In genomic region chr1:154808909-154809262, GRCh38 we compare ENCODE assay signal across 11 cellular contexts.
A peak's percentile ranks its signal among the peaks of the same experiment; 100 is the strongest.
DNase-seq lines count a peak whose midpoint lies in the region; ATAC-seq, FAIRE-seq and TF ChIP-seq lines count a peak whose summit lies in the region.
"Had no signal": no experiment of that assay in that cellular context is flagged by ENCODE, and none has a peak within 500 bp of the region (broad histone marks: within the 10 kb centered on the region; RNA-seq: fewer than 3 reads in every experiment).

No MANE protein-coding gene starts in this region.

- TF ChIP-seq RAD21 in HepG2 (CRISPR knock-in tag; IDR thresholded peaks at IDR 0.05) = no peak

- no peak for FAIRE-seq in HepG2 (lab: Jason Lieb, UNC)

- TF ChIP-seq POLR2A in HepG2 (IDR thresholded peaks at IDR 0.05; ENCODE audit: insufficient read depth in 1 of 2, low read depth in 2 of 2, low read length in 2 of 2) (no peak), right lobe of liver (IDR thresholded peaks at IDR 0.05) (no peak)

- no peak overlapping the region for H3K27ac Mint-ChIP-seq in naive thymus-derived CD4-positive, alpha-beta T cell
- H3K27ac Mint-ChIP-seq in activated naive CD8-positive, alpha-beta T cell treated with anti-CD3 and anti-CD28 coated beads, Interleukin-2, amount 50 U/mL, for 24 hours = no peak overlapping the region
- H3K27ac Mint-ChIP-seq: activated naive CD4-positive, alpha-beta T cell treated with anti-CD3 and anti-CD28 coated beads for 36 hours; memory B cell had no signal

- no peak overlapping the region for H3K4me3 Mint-ChIP-seq in naive thymus-derived CD4-positive, alpha-beta T cell
- no peak overlapping the region for H3K4me3 Mint-ChIP-seq in activated naive CD8-positive, alpha-beta T cell treated with anti-CD3 and anti-CD28 coated beads, Interleukin-2, amount 50 U/mL, for 24 hours
- H3K4me3 Mint-ChIP-seq: activated naive CD4-positive, alpha-beta T cell treated with anti-CD3 and anti-CD28 coated beads for 36 hours; memory B cell had no signal

- peak; percentile 73 for ATAC-seq in HepG2
- no peak for ATAC-seq in right lobe of liver
- ATAC-seq in left ventricle myocardium superior = peak; percentile 41
- no peak for ATAC-seq in naive thymus-derived CD4-positive, alpha-beta T cell
- ATAC-seq in activated naive CD8-positive, alpha-beta T cell treated with anti-CD3 and anti-CD28 coated beads, Interleukin-2, amount 50 U/mL, for 24 hours = no peak

- H2AFZ ChIP-seq in HepG2 (ENCODE audit: low read length) = no peak overlapping the region

- H3K4me2 ChIP-seq in HepG2 (ENCODE audit: low read depth, low read length) = no peak overlapping the region

- in situ Hi-C loops in HepG2 (cut with HindIII; ENCODE audit: extremely low pct_ligation_motif_present, low pct_unique_long_range_greater_than_20kb) = no loop called here

- POLR2A ChIA-PET in HepG2 (lab: Yijun Ruan, JAX) = no interaction called here
- POLR2A ChIA-PET in naive thymus-derived CD4-positive, alpha-beta T cell (lab: Charles Lee) = no interaction called here

- intact Hi-C loops in HepG2 (cut with micrococcal nuclease; ENCODE audit: unreplicated experiment) = no loop called here
- intact Hi-C loops in right lobe of liver (cut with DNase I) = no loop called here
- intact Hi-C loops in left ventricle myocardium superior (cut with micrococcal nuclease) = no loop called here
- intact Hi-C loops in naive thymus-derived CD4-positive, alpha-beta T cell (cut with micrococcal nuclease) = no loop called here

- peaks cover 8% of the 10 kb centered on the region for H3K4me1 ChIP-seq in HepG2 (ENCODE audit: insufficient read depth, low read length)
- no peaks in the 10 kb centered on the region for H3K4me1 ChIP-seq in right lobe of liver
- H3K4me1 ChIP-seq in urinary bladder (ENCODE audit: insufficient read depth) = no peaks in the 10 kb centered on the region
- no peaks in the 10 kb centered on the region for H3K4me1 ChIP-seq in naive thymus-derived CD4-positive, alpha-beta T cell (ENCODE audit: control insufficient read depth in 2 of 2, insufficient read depth in 2 of 2, low read length in 2 of 2)

- H3K9me3 Mint-ChIP-seq in naive thymus-derived CD4-positive, alpha-beta T cell = peaks cover 0 to 1% (median 0%) of the 10 kb centered on the region in 11 donors
- H3K9me3 Mint-ChIP-seq in activated naive CD8-positive, alpha-beta T cell treated with anti-CD3 and anti-CD28 coated beads, Interleukin-2, amount 50 U/mL, for 24 hours = no peaks in the 10 kb centered on the region
- H3K9me3 Mint-ChIP-seq: activated naive CD4-positive, alpha-beta T cell treated with anti-CD3 and anti-CD28 coated beads for 36 hours; memory B cell had no signal

- DNase-seq in HepG2 (ENCODE audit: low spot score) (no peak), right lobe of liver (no peak), left ventricle myocardium superior (peak; percentile 35), NCI-H2081 treated with DMSO at 0.1 percent for 48 hours (lab: John Stamatoyannopoulos, UW) (no peak)
- no peak for DNase-seq in naive thymus-derived CD4-positive, alpha-beta T cell
- no peak for DNase-seq in activated naive CD8-positive, alpha-beta T cell treated with anti-CD3 and anti-CD28 coated beads, Interleukin-2, amount 50 U/mL, for 24 hours
- DNase-seq: activated naive CD4-positive, alpha-beta T cell treated with anti-CD3 and anti-CD28 coated beads for 36 hours; NCI-H2227 treated with DMSO at 0.1 percent for 48 hours had no signal

- no peak for TF ChIP-seq EP300 in HepG2 (IDR thresholded peaks at IDR 0.05; ENCODE audit: low read depth in 2 of 2, low read length in 2 of 2)
- no peak for TF ChIP-seq EP300 in HepG2 (CRISPR knock-in tag; IDR thresholded peaks at IDR 0.05; ENCODE audit: borderline replicate concordance)

- CTCF ChIA-PET in HepG2 (lab: Yijun Ruan, JAX; ENCODE audit: low intra/inter-chr PET ratio, low total read pairs) = no interaction called here
- CTCF ChIA-PET in naive thymus-derived CD4-positive, alpha-beta T cell (lab: Charles Lee) = no interaction called here

- H4K20me1 ChIP-seq in HepG2 (ENCODE audit: insufficient read depth, low read length) = no peaks in the 10 kb centered on the region

- peaks cover 0 to 12% (median 5%) of the 10 kb centered on the region in 7 donors for H3K4me1 Mint-ChIP-seq in naive thymus-derived CD4-positive, alpha-beta T cell
- peaks cover 23% of the 10 kb centered on the region for H3K4me1 Mint-ChIP-seq in activated naive CD8-positive, alpha-beta T cell treated with anti-CD3 and anti-CD28 coated beads, Interleukin-2, amount 50 U/mL, for 24 hours

- H3K4me3 ChIP-seq in HepG2 (replicated peaks in 1 of 3; ENCODE audit: insufficient read depth in 1 of 3, low read depth in 2 of 3, low read length in 3 of 3) (no peak overlapping the region), right lobe of liver (no peak overlapping the region), urinary bladder (ENCODE audit: low read depth, low read length) (no peak overlapping the region)
- H3K4me3 ChIP-seq in naive thymus-derived CD4-positive, alpha-beta T cell (ENCODE audit: low read length) = no peak overlapping the region

- no peaks in the 10 kb centered on the region for H3K36me3 ChIP-seq in HepG2 (replicated peaks in 1 of 2; ENCODE audit: control insufficient read depth in 1 of 2, insufficient read depth in 2 of 2, low read length in 2 of 2)
- no peaks in the 10 kb centered on the region for H3K36me3 ChIP-seq in right lobe of liver
- no peaks in the 10 kb centered on the region for H3K36me3 ChIP-seq in KOPT-K1 (ENCODE audit: insufficient read depth, low read length)
- H3K36me3 ChIP-seq in urinary bladder (ENCODE audit: insufficient read depth) = no peaks in the 10 kb centered on the region
- no peaks in the 10 kb centered on the region for H3K36me3 ChIP-seq in naive thymus-derived CD4-positive, alpha-beta T cell (ENCODE audit: control insufficient read depth in 2 of 3, insufficient read depth in 3 of 3, low read length in 3 of 3)

- H3K27me3 Mint-ChIP-seq in naive thymus-derived CD4-positive, alpha-beta T cell = peaks cover 0 to 31% (median 9%) of the 10 kb centered on the region in 5 donors
- H3K27me3 Mint-ChIP-seq in activated naive CD8-positive, alpha-beta T cell treated with anti-CD3 and anti-CD28 coated beads, Interleukin-2, amount 50 U/mL, for 24 hours = peaks cover 16% of the 10 kb centered on the region

- TF ChIP-seq CTCF in HepG2 (CRISPR knock-in tag; IDR thresholded peaks at IDR 0.05) (no peak), right lobe of liver (IDR thresholded peaks at IDR 0.05) (no peak)

- H3K79me2 ChIP-seq in HepG2 (ENCODE audit: insufficient read depth, low read length) = no peaks in the 10 kb centered on the region

- H3K9ac ChIP-seq in HepG2 (ENCODE audit: insufficient read depth, low read depth, low read length) = no peak overlapping the region

- no TSS peak for BruUV-seq in HepG2 (replicated peaks; lab: Mats Ljungman, UMichigan)

- 20% methylated on average over 1 of the region's 17 CpGs for WGBS in HepG2 (ENCODE audit: low lambda C conversion rate)
- no CpG with 5 or more reads among the region's 17 CpGs for WGBS in right lobe of liver (ENCODE audit: insufficient coverage, low coverage, low lambda C conversion rate, missing lambda C conversion rate)
- 59% methylated on average over 17 of the region's 17 CpGs for WGBS in urinary bladder

- H3K9me3 ChIP-seq in HepG2 (ENCODE audit: low read length) (no peaks in the 10 kb centered on the region), right lobe of liver (no peaks in the 10 kb centered on the region), KOPT-K1 (ENCODE audit: insufficient read depth, low read length, poor library complexity, severe bottlenecking) (no peaks in the 10 kb centered on the region)
- no peaks in the 10 kb centered on the region for H3K9me3 ChIP-seq in naive thymus-derived CD4-positive, alpha-beta T cell (ENCODE audit: control insufficient read depth in 2 of 3, low read length in 3 of 3)

- no peaks in the 10 kb centered on the region for H3K36me3 Mint-ChIP-seq in naive thymus-derived CD4-positive, alpha-beta T cell
- H3K36me3 Mint-ChIP-seq in activated naive CD8-positive, alpha-beta T cell treated with anti-CD3 and anti-CD28 coated beads, Interleukin-2, amount 50 U/mL, for 24 hours (ENCODE audit: low read depth) = no peaks in the 10 kb centered on the region
- H3K36me3 Mint-ChIP-seq: memory B cell had no signal

- no peak overlapping the region for H3K27ac ChIP-seq in HepG2 (ENCODE audit: extremely low read length, insufficient read depth, low read length)
- H3K27ac ChIP-seq in right lobe of liver = no peak overlapping the region
- H3K27ac ChIP-seq in KOPT-K1 (ENCODE audit: low read depth, low read length, poor library complexity, severe bottlenecking) = peak overlapping the region; percentile 24
- H3K27ac ChIP-seq in urinary bladder (ENCODE audit: low read depth) = peak overlapping the region; percentile 31
- no peak overlapping the region for H3K27ac ChIP-seq in naive thymus-derived CD4-positive, alpha-beta T cell (ENCODE audit: low read depth, low read length)

- peaks cover 11 to 88% of the 10 kb centered on the region in 2 experiments for H3K27me3 ChIP-seq in HepG2 (ENCODE audit: control insufficient read depth in 1 of 2, insufficient read depth in 2 of 2, low read length in 2 of 2)
- H3K27me3 ChIP-seq in right lobe of liver = no peaks in the 10 kb centered on the region
- H3K27me3 ChIP-seq in naive thymus-derived CD4-positive, alpha-beta T cell (ENCODE audit: control insufficient read depth in 2 of 2, insufficient read depth in 2 of 2, low read length in 2 of 2) = peaks cover 0 to 4% of the 10 kb centered on the region in 2 donors

TF ChIP-seq in HepG2, 621 proteins besides CTCF, POLR2A, EP300 and RAD21 (continues in another document):
- no peak for TF ChIP-seq ZFP91 (CRISPR knock-in tag; IDR thresholded peaks at IDR 0.05; ENCODE audit: borderline replicate concordance)

Comparison
In these comparisons a context has a peak if more than half of its experiments do, and no peak if none do; other contexts are left out.
1. ATAC-seq: peak in HepG2 (single experiment) and left ventricle myocardium superior (single experiment); none in right lobe of liver (0 of 4), naive thymus-derived CD4-positive, alpha-beta T cell (single experiment) and activated naive CD8-positive, alpha-beta T cell treated with anti-CD3 and anti-CD28 coated beads, Interleukin-2, amount 50 U/mL, for 24 hours (single experiment).
2. H3K27ac ChIP-seq: peak in KOPT-K1 (single experiment) and urinary bladder (single experiment); none in HepG2 (single experiment), right lobe of liver (0 of 3) and naive thymus-derived CD4-positive, alpha-beta T cell (single experiment).